ENCODE assay signal across 1 cellular context in genomic region chr1:125085720-125086591, GRCh38.
TF ChIP-seq lines count a peak whose summit lies in the region.

No MANE protein-coding gene starts in this region.

TF ChIP-seq in HepG2, 621 proteins besides CTCF, POLR2A, EP300 and RAD21 (continued from another document):
- TF ChIP-seq ZNF432 (CRISPR knock-in tag; IDR thresholded peaks at IDR 0.05; ENCODE audit: borderline replicate concordance), result no peak
TF ChIP-seq in HepG2: peak in this region for 0.
